ENCODE assay signal across 1 cellular context in the genomic region with DNA sequence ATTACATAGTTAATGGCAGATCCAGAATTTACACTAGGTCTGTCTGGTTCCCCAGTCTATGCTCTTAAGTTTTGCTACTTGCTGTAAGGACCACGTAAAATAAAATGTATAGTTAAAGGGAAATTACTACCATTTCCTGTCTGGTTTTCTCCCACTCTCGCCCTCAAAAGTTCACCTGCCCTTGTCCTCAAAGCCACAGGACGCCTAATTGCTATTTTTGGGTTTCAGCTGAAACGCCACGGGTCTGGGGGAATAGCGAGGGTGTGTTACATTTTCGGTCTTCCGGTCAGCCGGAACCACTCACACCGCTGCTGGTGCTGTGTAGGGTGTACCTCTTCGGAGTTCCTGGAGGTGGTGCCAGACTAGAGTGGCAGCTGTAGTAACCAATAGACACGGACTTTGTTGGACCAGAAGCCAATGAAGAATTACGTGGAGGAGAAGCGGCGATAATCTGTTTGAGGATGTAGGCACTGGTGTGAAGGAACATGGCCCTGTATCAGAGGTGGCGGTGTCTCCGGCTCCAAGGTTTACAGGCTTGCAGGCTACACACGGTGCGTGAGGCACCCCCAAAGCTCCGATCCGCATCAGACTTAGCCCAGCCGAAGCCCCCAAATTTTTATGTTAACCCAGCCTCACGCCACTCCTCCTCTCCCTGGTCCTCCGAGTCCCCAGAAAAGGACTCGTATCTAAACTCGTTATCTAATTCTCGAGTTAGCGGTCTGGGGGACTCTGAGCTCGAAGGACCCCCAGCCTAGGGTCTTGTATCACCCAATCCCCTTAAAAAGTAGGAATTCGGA.
TF ChIP-seq lines count a peak whose summit lies in the region.

TSS of gene TARS2 (plus strand) at position 454 of the 797 bp plus-strand sequence. CDS start at position 486, 32 bp downstream.

TF ChIP-seq in HepG2, 621 proteins besides CTCF, POLR2A, EP300 and RAD21 (continued from another document and continues in another):
- TF ChIP-seq ZNF841 (CRISPR knock-in tag; IDR thresholded peaks at IDR 0.05; ENCODE audit: borderline replicate concordance) (no peak), CEBPG (CRISPR knock-in tag; IDR thresholded peaks at IDR 0.05) (peak; percentile 47; the same call in 1 of the 2 replicates), ZNF749 (CRISPR knock-in tag; IDR thresholded peaks at IDR 0.05; ENCODE audit: borderline replicate concordance) (no peak), ADNP (CRISPR knock-in tag; IDR thresholded peaks at IDR 0.05) (no peak), ZNF225 (CRISPR knock-in tag; IDR thresholded peaks at IDR 0.05) (no peak), FOXC1 (CRISPR knock-in tag; IDR thresholded peaks at IDR 0.05; ENCODE audit: borderline replicate concordance) (0 out of 2 replicates have a peak, but pooled peaks have one; percentile 55), ZFP36 (IDR thresholded peaks at IDR 0.05; ENCODE audit: borderline replicate concordance, low read depth, low read length, partially characterized antibody) (no peak), ZNF746 (CRISPR knock-in tag; IDR thresholded peaks at IDR 0.05) (no peak), RARA (CRISPR knock-in tag; IDR thresholded peaks at IDR 0.05) (0 out of 2 replicates have a peak, but pooled peaks have one; percentile 16), NONO (IDR thresholded peaks at IDR 0.05) (no peak), NONO (CRISPR knock-in tag; conservative IDR thresholded peaks at IDR 0.05) (peak; percentile 94), ZNF143 (CRISPR knock-in tag; IDR thresholded peaks at IDR 0.05) (no peak), IRX3 (CRISPR knock-in tag; IDR thresholded peaks at IDR 0.05; ENCODE audit: borderline replicate concordance, low read depth) (no peak), IRF2 (CRISPR knock-in tag; IDR thresholded peaks at IDR 0.05) (peak; percentile 86), NCOA2 (CRISPR knock-in tag; IDR thresholded peaks at IDR 0.05) (peak; percentile 60; the same call in 1 of the 2 replicates), KDM3A (CRISPR knock-in tag; IDR thresholded peaks at IDR 0.05; ENCODE audit: low read depth) (0 out of 2 replicates have a peak, but pooled peaks have one; percentile 91), LCORL (IDR thresholded peaks at IDR 0.05) (no peak), LCORL (CRISPR knock-in tag; IDR thresholded peaks at IDR 0.05) (peak; percentile 62; the same call in 1 of the 2 replicates), ZNF18 (CRISPR knock-in tag; IDR thresholded peaks at IDR 0.05; ENCODE audit: insufficient replicate concordance) (peak; percentile 69), ZNF720 (CRISPR knock-in tag; IDR thresholded peaks at IDR 0.05) (no peak), ATRX (CRISPR knock-in tag; IDR thresholded peaks at IDR 0.05; ENCODE audit: borderline replicate concordance) (no peak), NFIB (CRISPR knock-in tag; IDR thresholded peaks at IDR 0.05; ENCODE audit: borderline replicate concordance) (no peak), SP1 (IDR thresholded peaks at IDR 0.05) (no peak), SP1 (CRISPR knock-in tag; IDR thresholded peaks at IDR 0.05) (peak; percentile 91), GABPB1 (CRISPR knock-in tag; IDR thresholded peaks at IDR 0.05) (peak; percentile 95)
- TF ChIP-seq, protein P1, sequence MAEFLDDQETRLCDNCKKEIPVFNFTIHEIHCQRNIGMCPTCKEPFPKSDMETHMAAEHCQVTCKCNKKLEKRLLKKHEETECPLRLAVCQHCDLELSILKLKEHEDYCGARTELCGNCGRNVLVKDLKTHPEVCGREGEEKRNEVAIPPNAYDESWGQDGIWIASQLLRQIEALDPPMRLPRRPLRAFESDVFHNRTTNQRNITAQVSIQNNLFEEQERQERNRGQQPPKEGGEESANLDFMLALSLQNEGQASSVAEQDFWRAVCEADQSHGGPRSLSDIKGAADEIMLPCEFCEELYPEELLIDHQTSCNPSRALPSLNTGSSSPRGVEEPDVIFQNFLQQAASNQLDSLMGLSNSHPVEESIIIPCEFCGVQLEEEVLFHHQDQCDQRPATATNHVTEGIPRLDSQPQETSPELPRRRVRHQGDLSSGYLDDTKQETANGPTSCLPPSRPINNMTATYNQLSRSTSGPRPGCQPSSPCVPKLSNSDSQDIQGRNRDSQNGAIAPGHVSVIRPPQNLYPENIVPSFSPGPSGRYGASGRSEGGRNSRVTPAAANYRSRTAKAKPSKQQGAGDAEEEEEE (CRISPR knock-in tag; IDR thresholded peaks at IDR 0.05; ENCODE audit: borderline replicate concordance): no peak
- TF ChIP-seq, protein P2, sequence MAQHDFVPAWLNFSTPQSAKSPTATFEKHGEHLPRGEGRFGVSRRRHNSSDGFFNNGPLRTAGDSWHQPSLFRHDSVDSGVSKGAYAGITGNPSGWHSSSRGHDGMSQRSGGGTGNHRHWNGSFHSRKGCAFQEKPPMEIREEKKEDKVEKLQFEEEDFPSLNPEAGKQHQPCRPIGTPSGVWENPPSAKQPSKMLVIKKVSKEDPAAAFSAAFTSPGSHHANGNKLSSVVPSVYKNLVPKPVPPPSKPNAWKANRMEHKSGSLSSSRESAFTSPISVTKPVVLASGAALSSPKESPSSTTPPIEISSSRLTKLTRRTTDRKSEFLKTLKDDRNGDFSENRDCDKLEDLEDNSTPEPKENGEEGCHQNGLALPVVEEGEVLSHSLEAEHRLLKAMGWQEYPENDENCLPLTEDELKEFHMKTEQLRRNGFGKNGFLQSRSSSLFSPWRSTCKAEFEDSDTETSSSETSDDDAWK (CRISPR knock-in tag; IDR thresholded peaks at IDR 0.05): no peak
- TF ChIP-seq, protein P3, sequence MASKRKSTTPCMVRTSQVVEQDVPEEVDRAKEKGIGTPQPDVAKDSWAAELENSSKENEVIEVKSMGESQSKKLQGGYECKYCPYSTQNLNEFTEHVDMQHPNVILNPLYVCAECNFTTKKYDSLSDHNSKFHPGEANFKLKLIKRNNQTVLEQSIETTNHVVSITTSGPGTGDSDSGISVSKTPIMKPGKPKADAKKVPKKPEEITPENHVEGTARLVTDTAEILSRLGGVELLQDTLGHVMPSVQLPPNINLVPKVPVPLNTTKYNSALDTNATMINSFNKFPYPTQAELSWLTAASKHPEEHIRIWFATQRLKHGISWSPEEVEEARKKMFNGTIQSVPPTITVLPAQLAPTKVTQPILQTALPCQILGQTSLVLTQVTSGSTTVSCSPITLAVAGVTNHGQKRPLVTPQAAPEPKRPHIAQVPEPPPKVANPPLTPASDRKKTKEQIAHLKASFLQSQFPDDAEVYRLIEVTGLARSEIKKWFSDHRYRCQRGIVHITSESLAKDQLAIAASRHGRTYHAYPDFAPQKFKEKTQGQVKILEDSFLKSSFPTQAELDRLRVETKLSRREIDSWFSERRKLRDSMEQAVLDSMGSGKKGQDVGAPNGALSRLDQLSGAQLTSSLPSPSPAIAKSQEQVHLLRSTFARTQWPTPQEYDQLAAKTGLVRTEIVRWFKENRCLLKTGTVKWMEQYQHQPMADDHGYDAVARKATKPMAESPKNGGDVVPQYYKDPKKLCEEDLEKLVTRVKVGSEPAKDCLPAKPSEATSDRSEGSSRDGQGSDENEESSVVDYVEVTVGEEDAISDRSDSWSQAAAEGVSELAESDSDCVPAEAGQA (IDR thresholded peaks at IDR 0.05; ENCODE audit: low read depth): peak; percentile 82
- TF ChIP-seq, protein P3 (CRISPR knock-in tag; IDR thresholded peaks at IDR 0.05; ENCODE audit: borderline replicate concordance): no peak; the same call in 1 of the 2 replicates
- TF ChIP-seq, protein P4, sequence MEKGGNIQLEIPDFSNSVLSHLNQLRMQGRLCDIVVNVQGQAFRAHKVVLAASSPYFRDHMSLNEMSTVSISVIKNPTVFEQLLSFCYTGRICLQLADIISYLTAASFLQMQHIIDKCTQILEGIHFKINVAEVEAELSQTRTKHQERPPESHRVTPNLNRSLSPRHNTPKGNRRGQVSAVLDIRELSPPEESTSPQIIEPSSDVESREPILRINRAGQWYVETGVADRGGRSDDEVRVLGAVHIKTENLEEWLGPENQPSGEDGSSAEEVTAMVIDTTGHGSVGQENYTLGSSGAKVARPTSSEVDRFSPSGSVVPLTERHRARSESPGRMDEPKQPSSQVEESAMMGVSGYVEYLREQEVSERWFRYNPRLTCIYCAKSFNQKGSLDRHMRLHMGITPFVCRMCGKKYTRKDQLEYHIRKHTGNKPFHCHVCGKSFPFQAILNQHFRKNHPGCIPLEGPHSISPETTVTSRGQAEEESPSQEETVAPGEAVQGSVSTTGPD (CRISPR knock-in tag; IDR thresholded peaks at IDR 0.05): no peak
- TF ChIP-seq, protein P5, sequence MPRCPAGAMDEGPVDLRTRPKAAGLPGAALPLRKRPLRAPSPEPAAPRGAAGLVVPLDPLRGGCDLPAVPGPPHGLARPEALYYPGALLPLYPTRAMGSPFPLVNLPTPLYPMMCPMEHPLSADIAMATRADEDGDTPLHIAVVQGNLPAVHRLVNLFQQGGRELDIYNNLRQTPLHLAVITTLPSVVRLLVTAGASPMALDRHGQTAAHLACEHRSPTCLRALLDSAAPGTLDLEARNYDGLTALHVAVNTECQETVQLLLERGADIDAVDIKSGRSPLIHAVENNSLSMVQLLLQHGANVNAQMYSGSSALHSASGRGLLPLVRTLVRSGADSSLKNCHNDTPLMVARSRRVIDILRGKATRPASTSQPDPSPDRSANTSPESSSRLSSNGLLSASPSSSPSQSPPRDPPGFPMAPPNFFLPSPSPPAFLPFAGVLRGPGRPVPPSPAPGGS (CRISPR knock-in tag; IDR thresholded peaks at IDR 0.05): 0 out of 2 replicates have a peak, but pooled peaks have one; percentile 15
- TF ChIP-seq, protein P6, sequence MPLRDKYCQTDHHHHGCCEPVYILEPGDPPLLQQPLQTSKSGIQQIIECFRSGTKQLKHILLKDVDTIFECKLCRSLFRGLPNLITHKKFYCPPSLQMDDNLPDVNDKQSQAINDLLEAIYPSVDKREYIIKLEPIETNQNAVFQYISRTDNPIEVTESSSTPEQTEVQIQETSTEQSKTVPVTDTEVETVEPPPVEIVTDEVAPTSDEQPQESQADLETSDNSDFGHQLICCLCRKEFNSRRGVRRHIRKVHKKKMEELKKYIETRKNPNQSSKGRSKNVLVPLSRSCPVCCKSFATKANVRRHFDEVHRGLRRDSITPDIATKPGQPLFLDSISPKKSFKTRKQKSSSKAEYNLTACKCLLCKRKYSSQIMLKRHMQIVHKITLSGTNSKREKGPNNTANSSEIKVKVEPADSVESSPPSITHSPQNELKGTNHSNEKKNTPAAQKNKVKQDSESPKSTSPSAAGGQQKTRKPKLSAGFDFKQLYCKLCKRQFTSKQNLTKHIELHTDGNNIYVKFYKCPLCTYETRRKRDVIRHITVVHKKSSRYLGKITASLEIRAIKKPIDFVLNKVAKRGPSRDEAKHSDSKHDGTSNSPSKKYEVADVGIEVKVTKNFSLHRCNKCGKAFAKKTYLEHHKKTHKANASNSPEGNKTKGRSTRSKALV (CRISPR knock-in tag; IDR thresholded peaks at IDR 0.05): no peak
- TF ChIP-seq, protein P7, sequence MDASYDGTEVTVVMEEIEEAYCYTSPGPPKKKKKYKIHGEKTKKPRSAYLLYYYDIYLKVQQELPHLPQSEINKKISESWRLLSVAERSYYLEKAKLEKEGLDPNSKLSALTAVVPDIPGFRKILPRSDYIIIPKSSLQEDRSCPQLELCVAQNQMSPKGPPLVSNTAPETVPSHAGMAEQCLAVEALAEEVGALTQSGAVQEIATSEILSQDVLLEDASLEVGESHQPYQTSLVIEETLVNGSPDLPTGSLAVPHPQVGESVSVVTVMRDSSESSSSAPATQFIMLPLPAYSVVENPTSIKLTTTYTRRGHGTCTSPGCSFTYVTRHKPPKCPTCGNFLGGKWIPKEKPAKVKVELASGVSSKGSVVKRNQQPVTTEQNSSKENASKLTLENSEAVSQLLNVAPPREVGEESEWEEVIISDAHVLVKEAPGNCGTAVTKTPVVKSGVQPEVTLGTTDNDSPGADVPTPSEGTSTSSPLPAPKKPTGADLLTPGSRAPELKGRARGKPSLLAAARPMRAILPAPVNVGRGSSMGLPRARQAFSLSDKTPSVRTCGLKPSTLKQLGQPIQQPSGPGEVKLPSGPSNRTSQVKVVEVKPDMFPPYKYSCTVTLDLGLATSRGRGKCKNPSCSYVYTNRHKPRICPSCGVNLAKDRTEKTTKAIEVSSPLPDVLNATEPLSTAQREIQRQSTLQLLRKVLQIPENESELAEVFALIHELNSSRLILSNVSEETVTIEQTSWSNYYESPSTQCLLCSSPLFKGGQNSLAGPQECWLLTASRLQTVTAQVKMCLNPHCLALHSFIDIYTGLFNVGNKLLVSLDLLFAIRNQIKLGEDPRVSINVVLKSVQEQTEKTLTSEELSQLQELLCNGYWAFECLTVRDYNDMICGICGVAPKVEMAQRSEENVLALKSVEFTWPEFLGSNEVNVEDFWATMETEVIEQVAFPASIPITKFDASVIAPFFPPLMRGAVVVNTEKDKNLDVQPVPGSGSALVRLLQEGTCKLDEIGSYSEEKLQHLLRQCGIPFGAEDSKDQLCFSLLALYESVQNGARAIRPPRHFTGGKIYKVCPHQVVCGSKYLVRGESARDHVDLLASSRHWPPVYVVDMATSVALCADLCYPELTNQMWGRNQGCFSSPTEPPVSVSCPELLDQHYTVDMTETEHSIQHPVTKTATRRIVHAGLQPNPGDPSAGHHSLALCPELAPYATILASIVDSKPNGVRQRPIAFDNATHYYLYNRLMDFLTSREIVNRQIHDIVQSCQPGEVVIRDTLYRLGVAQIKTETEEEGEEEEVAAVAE (CRISPR knock-in tag; IDR thresholded peaks at IDR 0.05; ENCODE audit: borderline replicate concordance): peak; percentile 99
